In genomic region chr4:181569553-181569952, GRCh38 we compare ENCODE assay signal across 8 cellular contexts.
DNase-seq lines count a peak whose midpoint lies in the region; ATAC-seq and TF ChIP-seq lines count a peak whose summit lies in the region.

No MANE protein-coding gene starts in this region.

- H3K9ac ChIP-seq in DND-41 (ENCODE audit: low read depth, low read length) = no peak overlapping the region

- ATAC-seq in DND-41 (ENCODE audit: insufficient read depth, low read depth) (no peak; the same call in 2 of the 3 replicates), GM21737 (IDR thresholded peaks at IDR 0.05; ENCODE audit: unreplicated experiment) (peak; percentile 68), GM19452 (IDR thresholded peaks at IDR 0.05; ENCODE audit: unreplicated experiment) (no peak)

- DNase-seq in DND-41 (no peak), NCI-H1436 (lab: John Stamatoyannopoulos, UW) (peak; percentile 23), dedifferentiated amniotic fluid mesenchymal stem cell (ENCODE audit: extremely low spot score) (peak; percentile 59), osteoblast (ENCODE audit: insufficient read length, low spot score, missing footprints) (peak; percentile 85), epidermal melanocyte (ENCODE audit: insufficient read length, low spot score) (no peak)
- no peak for DNase-seq in activated naive CD4-positive, alpha-beta T cell treated with anti-CD3 and anti-CD28 coated beads for 36 hours

- peaks cover 3% of the 10 kb centered on the region for H3K27me3 Mint-ChIP-seq in activated naive CD4-positive, alpha-beta T cell treated with anti-CD3 and anti-CD28 coated beads for 36 hours (ENCODE audit: low read depth)

- H3K4me2 ChIP-seq in DND-41 (ENCODE audit: insufficient read depth, low read length) (no peak overlapping the region), osteoblast (ENCODE audit: insufficient read depth, low read length) (no peak overlapping the region)

- peaks cover 4% of the 10 kb centered on the region for H3K9me3 Mint-ChIP-seq in activated naive CD4-positive, alpha-beta T cell treated with anti-CD3 and anti-CD28 coated beads for 36 hours

- H3K27ac Mint-ChIP-seq in activated naive CD4-positive, alpha-beta T cell treated with anti-CD3 and anti-CD28 coated beads for 36 hours = no peak overlapping the region

- no peaks in the 10 kb centered on the region for H3K4me1 ChIP-seq in DND-41 (ENCODE audit: insufficient read depth, low read length)
- H3K4me1 ChIP-seq in osteoblast (ENCODE audit: insufficient read depth, low read length) = no peaks in the 10 kb centered on the region

- no peak overlapping the region for H3K4me3 Mint-ChIP-seq in activated naive CD4-positive, alpha-beta T cell treated with anti-CD3 and anti-CD28 coated beads for 36 hours

- no peak overlapping the region for H3K27ac ChIP-seq in DND-41 (ENCODE audit: low read length)
- no peak overlapping the region for H3K27ac ChIP-seq in osteoblast (ENCODE audit: low read depth, low read length)

- TF ChIP-seq CTCF in DND-41 (IDR thresholded peaks at IDR 0.05; ENCODE audit: borderline replicate concordance, extremely low read depth, low read length, poor library complexity, severe bottlenecking) = peak; percentile 7
- TF ChIP-seq CTCF in osteoblast (IDR thresholded peaks at IDR 0.05; ENCODE audit: extremely low read depth, low read depth, low read length) = peak; percentile 67

- H3K27me3 ChIP-seq in DND-41 (ENCODE audit: insufficient read depth, low read length, poor library complexity) (no peaks in the 10 kb centered on the region), osteoblast (ENCODE audit: insufficient read depth, low read length) (no peaks in the 10 kb centered on the region)

- H4K20me1 ChIP-seq in DND-41 (ENCODE audit: insufficient read depth, low read length) (no peaks in the 10 kb centered on the region), osteoblast (ENCODE audit: insufficient read depth, low read length) (no peaks in the 10 kb centered on the region)

- H3K9me3 ChIP-seq in DND-41 (ENCODE audit: insufficient read depth, low read length, severe bottlenecking) (no peaks in the 10 kb centered on the region), osteoblast (ENCODE audit: low read depth, low read length) (no peaks in the 10 kb centered on the region)

- no peaks in the 10 kb centered on the region for H3K4me1 Mint-ChIP-seq in activated naive CD4-positive, alpha-beta T cell treated with anti-CD3 and anti-CD28 coated beads for 36 hours (ENCODE audit: low read depth)

- H3K4me3 ChIP-seq in DND-41 (ENCODE audit: low read depth in 1 of 2, low read length in 2 of 2) (no peak overlapping the region), osteoblast (ENCODE audit: insufficient read depth, low read length) (no peak overlapping the region)

- H3K36me3 Mint-ChIP-seq in activated naive CD4-positive, alpha-beta T cell treated with anti-CD3 and anti-CD28 coated beads for 36 hours (ENCODE audit: low read depth) = no peaks in the 10 kb centered on the region

- H3K79me2 ChIP-seq in DND-41 (ENCODE audit: insufficient read depth, low read length) = no peaks in the 10 kb centered on the region
- no peaks in the 10 kb centered on the region for H3K79me2 ChIP-seq in osteoblast (ENCODE audit: insufficient read depth, low read length)

- H2AFZ ChIP-seq in DND-41 (ENCODE audit: low read depth, low read length) = no peak overlapping the region
- no peak overlapping the region for H2AFZ ChIP-seq in osteoblast (ENCODE audit: low read length)

- intact Hi-C loops in activated naive CD4-positive, alpha-beta T cell treated with anti-CD3 and anti-CD28 coated beads for 36 hours (cut with micrococcal nuclease) = no loop called here

- H3K36me3 ChIP-seq in DND-41 (ENCODE audit: insufficient read depth, low read length) (no peaks in the 10 kb centered on the region), osteoblast (ENCODE audit: insufficient read depth, low read length) (no peaks in the 10 kb centered on the region)

- CTCF ChIA-PET in activated naive CD4-positive, alpha-beta T cell treated with anti-CD3 and anti-CD28 coated beads for 36 hours (lab: Charles Lee) = no interaction called here

Comparison
In these comparisons a context has a peak if more than half of its experiments do, and no peak if none do; other contexts are left out.
1. DNase-seq: peak in NCI-H1436 (single experiment), dedifferentiated amniotic fluid mesenchymal stem cell (single experiment) and osteoblast (single experiment); none in DND-41 (single experiment), epidermal melanocyte (single experiment) and activated naive CD4-positive, alpha-beta T cell treated with anti-CD3 and anti-CD28 coated beads for 36 hours (single experiment).